ENCODE assay signal across 18 cellular contexts in genomic region chr1:90714521-90714951, GRCh38. TPM values are rescaled to one million over a fixed set of nuclear protein-coding genes. Genes with fewer than 3 reads are reported as not detected.
DNase-seq lines count a peak whose midpoint lies in the region; ATAC-seq lines count a peak whose summit lies in the region.
"Had no signal": no experiment of that assay in that cellular context is flagged by ENCODE, and none has a peak within 500 bp of the region (broad histone marks: within the 10 kb centered on the region; RNA-seq: fewer than 3 reads in every experiment).

No MANE protein-coding gene starts in this region.

- H3K4me3 Mint-ChIP-seq in activated T-helper 17 cell treated with anti-CD3 and anti-CD28 coated beads, Interleukin-2, amount 50 U/mL, for 72 hours, result no peak overlapping the region

- H3K9me3 Mint-ChIP-seq in activated T-helper 17 cell treated with anti-CD3 and anti-CD28 coated beads, Interleukin-2, amount 50 U/mL, for 72 hours, result peaks cover 4% of the 10 kb centered on the region

- peak; percentile 28 for DNase-seq in ELF-1 (ENCODE audit: low read depth, low spot score)
- DNase-seq in H7, result peak; percentile 53
- peak; percentile 54 for DNase-seq in cerebellar cortex (ENCODE audit: low spot score)
- no peak for DNase-seq in OCI-M2 (lab: John Stamatoyannopoulos, UW; ENCODE audit: unreplicated experiment)
- DNase-seq in D341Med (ENCODE audit: low spot score), result no peak
- DNase-seq: KBM-7, NCI-H1048, NCI-H146, NCI-H2081, NCI-H774, Peyer's patch had no signal

- no peak overlapping the region for H3K27ac Mint-ChIP-seq in activated T-helper 17 cell treated with anti-CD3 and anti-CD28 coated beads, Interleukin-2, amount 50 U/mL, for 72 hours

- no peaks in the 10 kb centered on the region for H3K9me3 ChIP-seq in iPS-15b (ENCODE audit: control insufficient read depth, insufficient read depth, low read length)
- H3K9me3 ChIP-seq: A549 had no signal

- H3K27me3 ChIP-seq in H7 (ENCODE audit: control insufficient read depth, insufficient read depth, low read length) (peaks cover 98% of the 10 kb centered on the region), iPS-15b (ENCODE audit: control insufficient read depth, insufficient read depth, low read length) (peaks cover 97% of the 10 kb centered on the region)

- peaks cover 34% of the 10 kb centered on the region for H3K36me3 Mint-ChIP-seq in activated T-helper 17 cell treated with anti-CD3 and anti-CD28 coated beads, Interleukin-2, amount 50 U/mL, for 72 hours (ENCODE audit: low read depth)

- peaks cover 9% of the 10 kb centered on the region for H3K4me1 Mint-ChIP-seq in activated T-helper 17 cell treated with anti-CD3 and anti-CD28 coated beads, Interleukin-2, amount 50 U/mL, for 72 hours

- peaks cover 62% of the 10 kb centered on the region for H3K27me3 Mint-ChIP-seq in activated T-helper 17 cell treated with anti-CD3 and anti-CD28 coated beads, Interleukin-2, amount 50 U/mL, for 72 hours

- H3K36me3 ChIP-seq in H7 (replicated peaks; ENCODE audit: control insufficient read depth, insufficient read depth, low read length) (no peaks in the 10 kb centered on the region), iPS-15b (ENCODE audit: control insufficient read depth, insufficient read depth, low read length) (no peaks in the 10 kb centered on the region)
- H3K36me3 ChIP-seq: Peyer's patch had no signal

- peaks cover 10% of the 10 kb centered on the region for H3K4me1 ChIP-seq in iPS-15b (ENCODE audit: control insufficient read depth, insufficient read depth, low read length)
- H3K4me1 ChIP-seq: A549 had no signal

- ATAC-seq in HG02610 (IDR thresholded peaks at IDR 0.05; ENCODE audit: unreplicated experiment), result no peak
- no peak for ATAC-seq in activated T-helper 17 cell treated with anti-CD3 and anti-CD28 coated beads, Interleukin-2, amount 50 U/mL, for 72 hours (replicated peaks)
- ATAC-seq: Right ventricle myocardium inferior had no signal

- H3K9ac ChIP-seq in iPS-15b (ENCODE audit: low read depth, low read length), result no peak overlapping the region

- H3K4me3 ChIP-seq in H7 (ENCODE audit: insufficient read depth, low read depth, low read length) (no peak overlapping the region), iPS-15b (ENCODE audit: low read depth, low read length) (peak overlapping the region; percentile 27)
- H3K4me3 ChIP-seq: A549, Peyer's patch had no signal

RNA-seq across cellular contexts. Expression of gene BARHL2, which starts 2.6 kb away (rescaled TPM):
- total RNA-seq in H7 (2014; rRNA removed; shearing (Covaris generic)), result not detected in 2 replicates
- total RNA-seq in activated T-helper 17 cell treated with anti-CD3 and anti-CD28 coated beads, Interleukin-2, amount 50 U/mL, for 72 hours, result not detected
- total RNA-seq: Daoy, NCI-H460, Peyer's patch, Right ventricle myocardium inferior had no signal

Comparison
In these comparisons a context has a peak if more than half of its experiments do, and no peak if none do; other contexts are left out.
1. DNase-seq: peak in ELF-1 (single experiment), H7 (single experiment) and cerebellar cortex (single experiment); none in OCI-M2 (single experiment) and D341Med (single experiment).